Comparison of ENCODE assay signal across 17 cellular contexts in the genomic region with DNA sequence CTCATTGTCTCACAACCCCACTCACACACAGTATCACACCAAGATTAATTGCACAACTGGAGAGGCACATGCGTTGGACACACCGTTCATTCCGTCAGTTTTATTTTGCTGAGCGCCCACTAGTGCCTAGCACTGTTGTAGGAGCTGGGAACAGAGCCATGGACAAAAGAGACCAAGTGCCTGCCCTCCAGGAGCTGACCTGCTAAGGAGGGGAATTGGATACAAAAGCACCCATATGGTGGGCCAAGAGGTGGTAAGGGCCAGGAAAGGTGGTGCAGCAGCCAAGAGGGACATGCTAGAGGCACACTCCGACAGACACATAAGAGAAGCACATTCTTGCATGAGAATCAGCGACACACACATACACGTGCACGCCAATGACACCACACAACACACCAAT. TPM values are rescaled to one million over a fixed set of nuclear protein-coding genes. Genes with fewer than 3 reads are reported as not detected.
DNase-seq lines count a peak whose midpoint lies in the region; ATAC-seq and TF ChIP-seq lines count a peak whose summit lies in the region.
"Had no signal": no experiment of that assay in that cellular context is flagged by ENCODE, and none has a peak within 500 bp of the region (broad histone marks: within the 10 kb centered on the region; RNA-seq: fewer than 3 reads in every experiment).

No MANE protein-coding gene starts in this region.

- H3K36me3 ChIP-seq in BLaER1, result no peaks in the 10 kb centered on the region
- H3K36me3 ChIP-seq in HUES6 (ENCODE audit: control insufficient read depth, insufficient read depth, low read length), result no peaks in the 10 kb centered on the region
- H3K36me3 ChIP-seq in neural cell (ENCODE audit: insufficient read depth, low read length), result no peaks in the 10 kb centered on the region
- H3K36me3 ChIP-seq in heart right ventricle, result no peaks in the 10 kb centered on the region
- H3K36me3 ChIP-seq: transverse colon had no signal

- no peak overlapping the region for H3K9ac ChIP-seq in BLaER1
- no peak overlapping the region for H3K9ac ChIP-seq in HUES6 (ENCODE audit: low read length)
- H3K9ac ChIP-seq in neural cell (ENCODE audit: low read length), result peak overlapping the region; percentile 55

- H3K9me3 Mint-ChIP-seq in chondrocyte (ENCODE audit: low read depth), result peaks cover 8% of the 10 kb centered on the region

- intact Hi-C loops in heart right ventricle (cut with DNase I), result no loop called here

- no peaks in the 10 kb centered on the region for H3K9me2 ChIP-seq in neural cell (ENCODE audit: insufficient read depth, low read length)

- TF ChIP-seq RAD21 in neural cell (conservative IDR thresholded peaks at IDR 0.05), result peak; percentile 12

- TF ChIP-seq EP300 in neural cell (conservative IDR thresholded peaks at IDR 0.05; ENCODE audit: poor library complexity, severe bottlenecking), result no peak

- H2AFZ ChIP-seq in neural cell (ENCODE audit: low read depth, low read length), result peak overlapping the region; percentile 33

- H3K27me3 Mint-ChIP-seq in chondrocyte (ENCODE audit: low read depth), result peaks cover 67% of the 10 kb centered on the region

- H3K4me1 ChIP-seq in BLaER1, result peaks cover 91% of the 10 kb centered on the region
- H3K4me1 ChIP-seq in HUES6 (ENCODE audit: control insufficient read depth, insufficient read depth, low read length), result peaks cover 27% of the 10 kb centered on the region
- H3K4me1 ChIP-seq in heart right ventricle, result peaks cover 0 to 25% (median 11%) of the 10 kb centered on the region in 9 donors

- peaks cover 3% of the 10 kb centered on the region for H3K36me3 Mint-ChIP-seq in chondrocyte (ENCODE audit: low read depth)

- H3K4me1 Mint-ChIP-seq in chondrocyte (ENCODE audit: low read depth), result peaks cover 18% of the 10 kb centered on the region

- H3K79me2 ChIP-seq in neural cell (replicated peaks; ENCODE audit: insufficient read depth, low read length), result peaks cover 35% of the 10 kb centered on the region

- no peak overlapping the region for H3K27ac Mint-ChIP-seq in chondrocyte (ENCODE audit: unreplicated experiment)

- H3K4me3 Mint-ChIP-seq in chondrocyte (ENCODE audit: unreplicated experiment), result peak overlapping the region; percentile 28

- no peak for DNase-seq in chondrocyte (ENCODE audit: low spot score)
- no peak for DNase-seq in NCI-H1417 (lab: John Stamatoyannopoulos, UW)
- DNase-seq in heart right ventricle, result no peak
- no peak for DNase-seq in EL
- DNase-seq: activated CD4-positive, alpha-beta T cell treated with anti-CD3 and anti-CD28 coated beads for 4 hours; dermis blood vessel endothelial cell; left cardiac atrium; mesenchymal stem cell; small intestine; stimulated activated CD4-positive, alpha-beta T cell treated with anti-CD3 and anti-CD28 coated beads, Interleukin-2, amount 100 ng/mL, for 48 hours; stimulated activated naive CD8-positive, alpha-beta T cell treated with anti-CD3 and anti-CD28 coated beads, Interleukin-15, Interleukin-2, amounts not matched to agents 100 U/mL and 50 U/mL, for 24 hours; transverse colon had no signal

- TF ChIP-seq CTCF in chondrocyte (IDR thresholded peaks at IDR 0.05) (no peak), neural cell (IDR thresholded peaks at IDR 0.05; ENCODE audit: poor library complexity, severe bottlenecking) (no peak), heart right ventricle (IDR thresholded peaks at IDR 0.05) (no peak)

- 69% methylated on average over 8 of the region's 8 CpGs for WGBS in heart right ventricle, 2 donors

- no peaks in the 10 kb centered on the region for H3F3A ChIP-seq in neural cell (ENCODE audit: insufficient read depth, low read length, poor library complexity, severe bottlenecking)

- H3K4me3 ChIP-seq in BLaER1, result peak overlapping the region; percentile 51
- H3K4me3 ChIP-seq in HUES6 (ENCODE audit: low read depth, low read length), result peak overlapping the region; percentile 56
- H3K4me3 ChIP-seq in neural cell (ENCODE audit: low read length), result peak overlapping the region; percentile 66
- H3K4me3 ChIP-seq in heart right ventricle, result no peak overlapping the region
- H3K4me3 ChIP-seq: transverse colon had no signal

- ATAC-seq in heart right ventricle, result no peak
- ATAC-seq: stimulated activated naive CD8-positive, alpha-beta T cell treated with anti-CD3 and anti-CD28 coated beads, Interleukin-15, Interleukin-2, amounts not matched to agents 100 U/mL and 50 U/mL, for 24 hours had no signal

- H3K27ac ChIP-seq in BLaER1 (no peak overlapping the region; the same call in 1 of the 2 replicates), HUES6 (ENCODE audit: low read depth, low read length) (no peak overlapping the region), neural cell (ENCODE audit: low read length) (peak overlapping the region; percentile 59), heart right ventricle (no peak overlapping the region)
- H3K27ac ChIP-seq: epithelial cell of prostate, transverse colon had no signal

- H3K27me3 ChIP-seq in BLaER1 (peaks cover 23% of the 10 kb centered on the region), HUES6 (ENCODE audit: control insufficient read depth, insufficient read depth, low read length) (peaks cover 93% of the 10 kb centered on the region), neural cell (ENCODE audit: insufficient read depth, low read depth, low read length) (no peaks in the 10 kb centered on the region), heart right ventricle (peaks cover 38 to 98% (median 97%) of the 10 kb centered on the region in 7 donors)

- H3K9me3 ChIP-seq in BLaER1 (peaks cover 9% of the 10 kb centered on the region; the same call in 1 of the 2 replicates), HUES6 (ENCODE audit: control insufficient read depth, insufficient read depth, low read depth, low read length) (peaks cover 4% of the 10 kb centered on the region; the same call in 1 of the 2 replicates), neural cell (ENCODE audit: low read length) (no peaks in the 10 kb centered on the region), heart right ventricle (peaks cover 0 to 11% (median 0%) of the 10 kb centered on the region in 11 donors)
- H3K9me3 ChIP-seq: transverse colon had no signal

- H4K20me1 ChIP-seq in BLaER1, result peaks cover 26% of the 10 kb centered on the region
- H4K20me1 ChIP-seq in neural cell (ENCODE audit: insufficient read depth), result no peaks in the 10 kb centered on the region

- H3K4me2 ChIP-seq in BLaER1 (peak overlapping the region; percentile 99), neural cell (ENCODE audit: low read length) (peak overlapping the region; percentile 45)

TF ChIP-seq in neural cell, 6 proteins besides CTCF, POLR2A, EP300 and RAD21:
- TF ChIP-seq POLR2AphosphoS5 (IDR thresholded peaks at IDR 0.05), result no peak

RNA-seq across cellular contexts. Expression of a gene that starts 0.7 kb away (rescaled TPM):
- total RNA-seq in chondrocyte (36.6 to 59.5 TPM (median 57.7 TPM) in 3 replicates), heart right ventricle (1 to 10 TPM in 5 of 10 donors, under 1 TPM in 5; 0.40 to 1.9 (median 0.95) TPM)
- polyA plus RNA-seq in neural cell (642 and 752 TPM in 2 replicates), heart right ventricle (1 to 10 TPM in 1 of 2 donors, under 1 TPM in 1; 0.59 to 2.3 TPM)
- polyA minus RNA-seq in neural cell, result 709 and 726 TPM in 2 replicates
- total RNA-seq: OCI-LY7 had no signal

Comparison
In these comparisons a context has a peak if more than half of its experiments do, and no peak if none do; other contexts are left out.
1. H3K4me3 ChIP-seq: peak in BLaER1 (single experiment), HUES6 (single experiment) and neural cell (single experiment); none in heart right ventricle (0 of 10).
2. RNA of a gene that starts 0.7 kb away (total RNA-seq): 36.6 to 59.5 TPM in chondrocyte; 0.40 to 1.9 TPM in heart right ventricle; every median in the first group is over 10 times any median in the second.